In the genomic region with DNA sequence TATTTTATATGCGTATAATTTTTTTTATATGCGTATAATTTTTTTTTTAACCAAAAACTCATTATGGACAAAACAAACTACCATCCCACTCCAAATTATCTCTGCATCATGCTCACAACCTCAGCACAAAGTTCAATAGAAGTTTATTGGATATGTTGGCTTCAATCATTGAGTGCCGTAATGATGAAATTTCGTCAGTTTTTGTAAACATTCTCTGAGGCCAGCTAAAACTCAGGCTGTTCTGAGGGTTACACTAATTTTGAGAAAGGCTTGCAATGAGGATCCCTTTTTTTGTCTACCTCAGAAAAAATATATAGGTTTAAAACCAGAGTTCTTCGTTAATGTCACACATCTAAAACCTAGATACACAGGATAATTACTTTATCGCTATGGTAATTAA, we compare ENCODE assay signal across 22 cellular contexts.
"Had no signal": no experiment of that assay in that cellular context is flagged by ENCODE, and none has a peak within 500 bp of the region (broad histone marks: within the 10 kb centered on the region; RNA-seq: fewer than 3 reads in every experiment).

No MANE protein-coding gene starts in this region.

- H3K27me3 Mint-ChIP-seq: dendritic cell treated with granulocyte-macrophage colony-stimulating factor and Interleukin-4, amounts not matched to agents 40 ng/mL and 50 ng/mL, for 4 days; effector memory CD8-positive, alpha-beta T cell; naive B cell; naive thymus-derived CD8-positive, alpha-beta T cell had no signal

- H3K27ac Mint-ChIP-seq: dendritic cell treated with granulocyte-macrophage colony-stimulating factor and Interleukin-4, amounts not matched to agents 40 ng/mL and 50 ng/mL, for 4 days; effector memory CD8-positive, alpha-beta T cell; mesothelial cell of epicardium; naive B cell; naive thymus-derived CD8-positive, alpha-beta T cell had no signal

- H3K27ac ChIP-seq: colonic mucosa, esophagus muscularis mucosa, gastrocnemius medialis, heart right ventricle, left lung, lower lobe of right lung had no signal

- H3K4me1 ChIP-seq: colonic mucosa, esophagus muscularis mucosa, gastrocnemius medialis, heart right ventricle, left lung, lower lobe of right lung had no signal

- FAIRE-seq: endothelial cell of umbilical vein, islet of Langerhans, keratinocyte had no signal

- H3K4me1 Mint-ChIP-seq: naive B cell; naive thymus-derived CD8-positive, alpha-beta T cell had no signal

- H3K9me3 ChIP-seq: colonic mucosa, esophagus muscularis mucosa, gastrocnemius medialis, lower lobe of right lung, mucosa of descending colon had no signal

- H3K36me3 Mint-ChIP-seq: mesothelial cell of epicardium; naive B cell; naive thymus-derived CD8-positive, alpha-beta T cell had no signal

- ATAC-seq: effector memory CD8-positive, alpha-beta T cell; gastrocnemius medialis; heart right ventricle; left cardiac atrium; left lung; left ventricle myocardium superior; lower lobe of right lung; mucosa of descending colon; naive thymus-derived CD8-positive, alpha-beta T cell had no signal

- H3K27me3 ChIP-seq: colonic mucosa, esophagus muscularis mucosa, gastrocnemius medialis, heart right ventricle, left lung had no signal

- H3K4me3 ChIP-seq: colonic mucosa, esophagus muscularis mucosa, gastrocnemius medialis, heart right ventricle, left lung, lower lobe of right lung, mucosa of descending colon had no signal

- H3K36me3 ChIP-seq: colonic mucosa, esophagus muscularis mucosa, gastrocnemius medialis, heart right ventricle, left lung, lower lobe of right lung had no signal

- DNase-seq: colonic mucosa; cortex of kidney; effector CD8-positive, alpha-beta T cell; effector memory CD8-positive, alpha-beta T cell; foreskin fibroblast; gastrocnemius medialis; glutamatergic neuron; heart right ventricle; hippocampal formation; left cardiac atrium; left ventricle myocardium superior; lower lobe of right lung; mucosa of descending colon; naive B cell; naive thymus-derived CD8-positive, alpha-beta T cell had no signal

- H3K4me3 Mint-ChIP-seq: dendritic cell treated with granulocyte-macrophage colony-stimulating factor and Interleukin-4, amounts not matched to agents 40 ng/mL and 50 ng/mL, for 4 days; effector memory CD8-positive, alpha-beta T cell; mesothelial cell of epicardium; naive B cell; naive thymus-derived CD8-positive, alpha-beta T cell had no signal
